In the genomic region with DNA sequence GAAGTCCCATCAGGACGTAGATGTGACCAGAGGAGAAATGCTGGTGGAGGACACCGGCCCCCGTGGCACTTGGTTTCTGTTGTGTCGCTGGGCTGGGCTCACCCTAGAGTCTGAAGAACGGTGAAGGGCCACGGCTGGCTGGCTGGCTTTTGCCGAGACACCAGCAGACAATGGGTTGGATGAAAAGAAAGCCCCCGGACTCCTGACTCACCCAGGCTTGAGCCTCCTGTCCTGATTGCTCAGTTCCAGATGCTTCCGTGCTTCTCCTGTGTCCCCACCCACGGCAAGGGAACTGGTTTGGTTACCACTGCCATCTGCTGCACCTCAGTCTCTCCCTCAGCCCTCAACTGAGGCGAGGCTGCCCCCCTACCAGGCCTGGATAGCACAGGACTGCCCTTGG, we compare ENCODE assay signal across 15 cellular contexts. TPM values are rescaled to one million over a fixed set of nuclear protein-coding genes. Genes with fewer than 3 reads are reported as not detected.
A peak's percentile ranks its signal among the peaks of the same experiment; 100 is the strongest.
DNase-seq lines count a peak whose midpoint lies in the region; FAIRE-seq and TF ChIP-seq lines count a peak whose summit lies in the region.
"Had no signal": no experiment of that assay in that cellular context is flagged by ENCODE, and none has a peak within 500 bp of the region (broad histone marks: within the 10 kb centered on the region; RNA-seq: fewer than 3 reads in every experiment).

No MANE protein-coding gene starts in this region.

- H3K36me3 ChIP-seq in BLaER1, result no peaks in the 10 kb centered on the region; the same call in 1 of the 2 replicates
- H3K36me3 ChIP-seq in bronchial epithelial cell (ENCODE audit: control insufficient read depth, insufficient read depth, low read length), result no peaks in the 10 kb centered on the region
- peaks cover 0 to 18% (median 0%) of the 10 kb centered on the region in 6 donors for H3K36me3 ChIP-seq in spleen
- H3K36me3 ChIP-seq: left lung, WERI-Rb-1 had no signal

- H4K20me1 ChIP-seq in BLaER1, result no peaks in the 10 kb centered on the region

- no peak overlapping the region for H3K9ac ChIP-seq in BLaER1

- peak overlapping the region; percentile 40; the same call in 1 of the 2 replicates for H3K4me2 ChIP-seq in BLaER1

- peaks cover 56% of the 10 kb centered on the region for H3K4me1 ChIP-seq in BLaER1
- peaks cover 7 to 63% (median 54%) of the 10 kb centered on the region in 6 donors for H3K4me1 ChIP-seq in spleen

- H3K9me3 ChIP-seq in BLaER1 (no peaks in the 10 kb centered on the region), spleen (no peaks in the 10 kb centered on the region)
- H3K9me3 ChIP-seq: left lung had no signal

- no peak overlapping the region for H3K27ac ChIP-seq in BLaER1
- H3K27ac ChIP-seq in layer of hippocampus (ENCODE audit: low read depth, low read length), result peak overlapping the region; percentile 96
- peak overlapping the region in 7 of 8 donors; percentile 8 to 81 (median 65) for H3K27ac ChIP-seq in spleen

- TF ChIP-seq CTCF in bronchial epithelial cell (IDR thresholded peaks at IDR 0.05; ENCODE audit: insufficient read depth, low read length, severe bottlenecking) (no peak), spleen (IDR thresholded peaks at IDR 0.05 in 8 of 11, conservative IDR thresholded peaks at IDR 0.05 in 3 of 11) (no peak)

- DNase-seq in bronchial epithelial cell (ENCODE audit: low read depth) (peak; percentile 48), spleen (peak; percentile 64), NCI-H510A treated with DMSO at 0.1 percent for 48 hours (lab: John Stamatoyannopoulos, UW) (no peak), GM12891 (ENCODE audit: insufficient read length, low spot score) (no peak), CD1c-positive myeloid dendritic cell (ENCODE audit: extremely low spot score) (no peak)
- no peak for DNase-seq in stimulated activated CD4-positive, alpha-beta T cell treated with anti-CD3 and anti-CD28 coated beads, Interleukin-4, amount 100 ng/mL, for 1 hour
- DNase-seq: activated CD8-positive, alpha-beta memory T cell treated with anti-CD3 and anti-CD28 coated beads for 24 hours; GOT3; KBM-7; left lung; NCI-H446; WERI-Rb-1 had no signal

- H3K4me3 ChIP-seq in BLaER1 (no peak overlapping the region), bronchial epithelial cell (ENCODE audit: low read depth, low read length) (no peak overlapping the region), spleen (no peak overlapping the region)
- H3K4me3 ChIP-seq: left lung had no signal

- FAIRE-seq in bronchial epithelial cell (lab: Jason Lieb, UNC), result no peak
- FAIRE-seq in GM12891 (lab: Jason Lieb, UNC), result no peak
- FAIRE-seq: GM19239 had no signal

- intact Hi-C loops in spleen (cut with DNase I; ENCODE audit: low total_unique reads), result no loop called here

- no peaks in the 10 kb centered on the region for H3K27me3 ChIP-seq in BLaER1
- no peaks in the 10 kb centered on the region for H3K27me3 ChIP-seq in bronchial epithelial cell (ENCODE audit: control insufficient read depth, insufficient read depth, low read length)
- H3K27me3 ChIP-seq in layer of hippocampus (ENCODE audit: control insufficient read depth, insufficient read depth, low read length), result no peaks in the 10 kb centered on the region
- no peaks in the 10 kb centered on the region for H3K27me3 ChIP-seq in spleen (replicated peaks in 1 of 7)
- H3K27me3 ChIP-seq: left lung had no signal

- WGBS in spleen, 5 donors, result 88 to 94% (median 91%) methylated on average over 10 to 11 of the region's 11 CpGs

- TF ChIP-seq POLR2A in spleen (IDR thresholded peaks at IDR 0.05) (no peak), GM12891 (IDR thresholded peaks at IDR 0.05; ENCODE audit: low read depth, low read length) (no peak)

TF ChIP-seq in GM12891, 5 proteins besides CTCF, POLR2A, EP300 and RAD21:
- TF ChIP-seq POU2F2 (IDR thresholded peaks at IDR 0.05; ENCODE audit: low read depth, low read length) (no peak), SPI1 (IDR thresholded peaks at IDR 0.05; ENCODE audit: low read depth, low read length) (no peak), PAX5 (IDR thresholded peaks at IDR 0.05; ENCODE audit: insufficient read depth, low read length, severe bottlenecking) (no peak)
TF ChIP-seq in GM12891: peak in this region for 0.

RNA-seq across cellular contexts. Expression of gene ENDOU, which starts 10.4 kb away (rescaled TPM):
- total RNA-seq in bronchial epithelial cell (0.38 TPM in 1 of 2 replicates, not detected in the other), spleen (under 1 TPM in 3 of 7 donors, not detected in 4; 0.32 to 0.92 (median 0.70) TPM)
- polyA plus RNA-seq in spleen, result under 1 TPM; 0.05 to 0.16 (median 0.13) TPM
- polyA plus RNA-seq in GM12891 (2012; ENCODE audit: low read depth, missing spikeins), result 0.12 TPM
- total RNA-seq: left lung had no signal

RNA-seq across cellular contexts. Expression of gene RAPGEF3, which starts 23.0 kb away (rescaled TPM):
- total RNA-seq in bronchial epithelial cell, result 0.90 and 3.9 TPM in 2 replicates
- total RNA-seq in spleen, result 10 to 100 TPM; 50.6 to 84.3 (median 57.8) TPM
- polyA plus RNA-seq in spleen, result 100 to 1,000 TPM in 1 of 3 donors, 10 to 100 TPM in 2; 21.4 to 116 (median 64.3) TPM
- 0.47 TPM for polyA plus RNA-seq in GM12891 (2012; ENCODE audit: low read depth, missing spikeins)

RNA-seq across cellular contexts. Expression of gene RPAP3, which starts 29.8 kb away (rescaled TPM):
- total RNA-seq in bronchial epithelial cell (7.6 and 9.9 TPM in 2 replicates), spleen (10 to 100 TPM; 15.8 to 35.5 (median 27.1) TPM)
- 10 to 100 TPM; 12.2 to 15.2 (median 14.4) TPM for polyA plus RNA-seq in spleen
- polyA plus RNA-seq in GM12891 (2012; ENCODE audit: low read depth, missing spikeins), result 16.6 TPM

RNA-seq across cellular contexts. Expression of gene SLC48A1, which starts 37.4 kb away (rescaled TPM):
- 7.3 and 10.3 TPM in 2 replicates for total RNA-seq in bronchial epithelial cell
- 10 to 100 TPM; 20.2 to 66.4 (median 42.3) TPM for total RNA-seq in spleen
- 10 to 100 TPM in 1 of 3 donors, 1 to 10 TPM in 2; 8.4 to 24.1 (median 9.5) TPM for polyA plus RNA-seq in spleen
- polyA plus RNA-seq in GM12891 (2012; ENCODE audit: low read depth, missing spikeins), result 1.0 TPM

Comparison
In these comparisons a context has a peak if more than half of its experiments do, and no peak if none do; other contexts are left out.
1. DNase-seq: peak in bronchial epithelial cell (single experiment) and spleen (single experiment); none in NCI-H510A treated with DMSO at 0.1 percent for 48 hours (single experiment), GM12891 (single experiment), stimulated activated CD4-positive, alpha-beta T cell treated with anti-CD3 and anti-CD28 coated beads, Interleukin-4, amount 100 ng/mL, for 1 hour (single experiment) and CD1c-positive myeloid dendritic cell (single experiment).
2. RNA of gene RAPGEF3, which starts 23.0 kb away (total RNA-seq): 50.6 to 84.3 TPM in spleen; 0.90 to 3.9 TPM in bronchial epithelial cell; every median in the first group is over 10 times any median in the second.